In the genomic region with DNA sequence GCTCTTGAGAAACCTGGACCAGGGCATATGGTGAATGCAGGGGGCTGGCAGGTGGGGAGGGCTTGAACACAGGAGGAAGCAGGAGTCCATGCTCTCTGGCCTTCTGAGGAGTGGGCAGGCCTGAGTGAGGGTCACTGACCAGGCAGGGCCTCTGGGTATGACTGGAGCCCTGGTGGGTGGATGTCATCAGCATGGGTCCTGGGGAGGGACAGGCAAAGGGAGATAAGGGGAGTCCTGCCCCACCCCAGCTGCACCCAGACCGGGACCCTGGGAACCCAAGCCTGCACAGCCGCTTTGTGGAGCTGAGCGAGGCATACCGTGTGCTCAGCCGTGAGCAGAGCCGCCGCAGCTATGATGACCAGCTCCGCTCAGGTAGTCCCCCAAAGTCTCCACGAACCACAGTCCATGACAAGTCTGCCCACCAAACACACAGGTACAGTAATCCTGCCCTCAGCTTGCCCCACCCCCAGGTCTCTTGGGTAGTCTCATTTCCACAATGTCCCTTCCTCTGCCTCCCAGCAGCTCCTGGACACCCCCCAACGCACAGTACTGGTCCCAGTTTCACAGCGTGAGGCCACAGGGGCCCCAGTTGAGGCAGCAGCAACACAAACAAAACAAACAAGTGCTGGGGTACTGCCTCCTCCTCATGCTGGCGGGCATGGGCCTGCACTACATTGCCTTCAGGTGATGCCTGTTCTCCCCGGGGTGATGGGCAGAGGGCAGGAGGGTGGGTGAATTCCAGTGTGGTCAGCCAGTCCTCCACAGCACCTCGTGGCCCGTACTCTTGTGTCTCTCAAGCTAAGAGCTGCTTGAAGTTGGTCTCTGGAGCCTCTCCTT, we compare ENCODE assay signal across 10 cellular contexts. TPM values are rescaled to one million over a fixed set of nuclear protein-coding genes. Genes with fewer than 3 reads are reported as not detected.
DNase-seq lines count a peak whose midpoint lies in the region; ATAC-seq and TF ChIP-seq lines count a peak whose summit lies in the region.
"Had no signal": no experiment of that assay in that cellular context is flagged by ENCODE, and none has a peak within 500 bp of the region (broad histone marks: within the 10 kb centered on the region; RNA-seq: fewer than 3 reads in every experiment).

No MANE protein-coding gene starts in this region.

- H3K4me1 ChIP-seq in CD4-positive, alpha-beta memory T cell (ENCODE audit: insufficient read depth, low read length), result peaks cover 46% of the 10 kb centered on the region
- peaks cover 26 to 78% of the 10 kb centered on the region in 2 donors for H3K4me1 ChIP-seq in left lung

- H3K27ac ChIP-seq in CD4-positive, alpha-beta memory T cell (ENCODE audit: low read depth, low read length), result no peak overlapping the region
- H3K27ac ChIP-seq in left lung, result no peak overlapping the region

- ATAC-seq in T-helper 17 cell, result no peak
- ATAC-seq in left lung, result peak; percentile 1

- H3K4me1 Mint-ChIP-seq in CD4-positive, alpha-beta memory T cell, result peaks cover 16 to 59% (median 43%) of the 10 kb centered on the region in 4 donors
- H3K4me1 Mint-ChIP-seq in T-helper 17 cell, result peaks cover 26% of the 10 kb centered on the region

- no peaks in the 10 kb centered on the region for H3K27me3 Mint-ChIP-seq in CD4-positive, alpha-beta memory T cell
- H3K27me3 Mint-ChIP-seq in T-helper 17 cell, result no peaks in the 10 kb centered on the region

- peaks cover under 1% of the 10 kb centered on the region for H3K36me3 ChIP-seq in CD4-positive, alpha-beta memory T cell (ENCODE audit: insufficient read depth, low read length)
- no peaks in the 10 kb centered on the region for H3K36me3 ChIP-seq in left lung

- no peaks in the 10 kb centered on the region for H3K27me3 ChIP-seq in CD4-positive, alpha-beta memory T cell (ENCODE audit: insufficient read depth, low read length)
- peaks cover 0 to 4% of the 10 kb centered on the region in 2 donors for H3K27me3 ChIP-seq in left lung

- DNase-seq in CD4-positive, alpha-beta memory T cell, result peak in 1 of 5 donors; percentile 32
- DNase-seq in T-helper 17 cell (no peak), left lung (peak in 1 of 2 donors; percentile 70), HT-29 (ENCODE audit: low spot score) (no peak), T1000 (lab: John Stamatoyannopoulos, UW) (no peak), inferior parietal cortex (ENCODE audit: extremely low spot score) (no peak)
- DNase-seq: COR-L47; KG1; NCI-H2171; stimulated activated naive CD4-positive, alpha-beta T cell treated with Interleukin-2 at 50 U/mL for 16 hours had no signal

- CTCF ChIA-PET in CD4-positive, alpha-beta memory T cell (lab: Charles Lee; ENCODE audit: partially characterized antibody), result interaction anchor here (1.1 to 18.8 kb wide), 7 partner anchors 9 to 85 kb away, joined by 4 to 207 read pairs (median 7); a partner anchor contains a TSS

- peaks cover 0 to 14% of the 10 kb centered on the region in 2 donors for H3K36me3 Mint-ChIP-seq in CD4-positive, alpha-beta memory T cell
- H3K36me3 Mint-ChIP-seq in T-helper 17 cell (ENCODE audit: low read depth), result no peaks in the 10 kb centered on the region

- intact Hi-C loops in CD4-positive, alpha-beta memory T cell (cut with micrococcal nuclease), result no loop called here
- intact Hi-C loops in left lung (cut with DNase I), result no loop called here

- H3K4me3 Mint-ChIP-seq in CD4-positive, alpha-beta memory T cell, result peak overlapping the region; percentile 54 to 88 (median 70)
- H3K4me3 Mint-ChIP-seq in T-helper 17 cell, result peak overlapping the region; percentile 92

- peak overlapping the region; percentile 27 to 96 (median 81) for H3K27ac Mint-ChIP-seq in CD4-positive, alpha-beta memory T cell
- H3K27ac Mint-ChIP-seq in T-helper 17 cell, result peak overlapping the region; percentile 90

- H3K9me3 ChIP-seq in CD4-positive, alpha-beta memory T cell (ENCODE audit: control insufficient read depth in 1 of 2, low read length in 2 of 2), result no peaks in the 10 kb centered on the region
- H3K9me3 ChIP-seq in T-helper 17 cell (ENCODE audit: control insufficient read depth, low read length, poor library complexity, severe bottlenecking) (no peaks in the 10 kb centered on the region), left lung (no peaks in the 10 kb centered on the region)

- no peaks in the 10 kb centered on the region for H3K9me3 Mint-ChIP-seq in CD4-positive, alpha-beta memory T cell

- TF ChIP-seq CTCF in left lung (IDR thresholded peaks at IDR 0.05), result no peak

- POLR2A ChIA-PET in CD4-positive, alpha-beta memory T cell (lab: Charles Lee; ENCODE audit: partially characterized antibody), result interaction anchor here (1.5 to 38.9 kb wide), 7 partner anchors 8 to 72 kb away, joined by 6 to 937 read pairs (median 10); a partner anchor contains a TSS

- H3K4me3 ChIP-seq in CD4-positive, alpha-beta memory T cell (ENCODE audit: low read length in 2 of 2), result no peak overlapping the region
- no peak overlapping the region for H3K4me3 ChIP-seq in left lung

RNA-seq across cellular contexts. Expression of a gene that starts 2.0 kb away (rescaled TPM):
- 10 to 100 TPM; 96.8 to 97.3 TPM for total RNA-seq in CD4-positive, alpha-beta memory T cell
- 10 to 100 TPM in 1 of 2 donors, 1 to 10 TPM in 1; 2.3 to 22.2 TPM for polyA plus RNA-seq in CD4-positive, alpha-beta memory T cell
- total RNA-seq in T-helper 17 cell, result 10 to 100 TPM; 44.9 to 48.3 TPM
- 100 to 1,000 TPM; 107 to 132 TPM for total RNA-seq in left lung
- 49.2 and 53.7 TPM in 2 replicates for total RNA-seq in HT-29 (2014; rRNA removed; shearing (Covaris generic))

RNA-seq across cellular contexts. Expression of a gene that starts 2.1 kb away (rescaled TPM):
- total RNA-seq in CD4-positive, alpha-beta memory T cell, result 10 to 100 TPM; 60.6 to 64.5 TPM
- 10 to 100 TPM; 15.6 to 23.6 TPM for polyA plus RNA-seq in CD4-positive, alpha-beta memory T cell
- total RNA-seq in T-helper 17 cell, result 10 to 100 TPM; 29.0 to 35.0 TPM
- total RNA-seq in left lung, result 10 to 100 TPM; 26.0 to 43.3 TPM
- total RNA-seq in HT-29 (2014; rRNA removed; shearing (Covaris generic)), result 19.5 and 23.5 TPM in 2 replicates

RNA-seq across cellular contexts. Expression of a gene that starts 6.3 kb away (rescaled TPM):
- 100 to 1,000 TPM in 1 of 2 experiments, 10 to 100 TPM in 1; 83.9 to 101 TPM for total RNA-seq in CD4-positive, alpha-beta memory T cell
- 10 to 100 TPM; 38.1 to 69.6 TPM for polyA plus RNA-seq in CD4-positive, alpha-beta memory T cell
- total RNA-seq in T-helper 17 cell (10 to 100 TPM; 30.8 to 42.8 TPM), left lung (10 to 100 TPM; 50.6 to 54.3 TPM)
- 224 and 226 TPM in 2 replicates for total RNA-seq in HT-29 (2014; rRNA removed; shearing (Covaris generic))

RNA-seq across cellular contexts. Expression of a gene that starts 6.4 kb away (rescaled TPM):
- 10 to 100 TPM; 37.6 to 42.1 TPM for total RNA-seq in CD4-positive, alpha-beta memory T cell
- 10 to 100 TPM; 31.1 to 35.3 TPM for polyA plus RNA-seq in CD4-positive, alpha-beta memory T cell
- total RNA-seq in T-helper 17 cell, result 10 to 100 TPM; 16.2 to 16.6 TPM
- total RNA-seq in left lung, result 10 to 100 TPM; 26.8 to 28.9 TPM
- total RNA-seq in HT-29 (2014; rRNA removed; shearing (Covaris generic)), result 112 and 126 TPM in 2 replicates

RNA-seq across cellular contexts. Expression of a gene that starts 8.5 kb away (rescaled TPM):
- 10 to 100 TPM; 41.4 to 46.4 TPM for total RNA-seq in CD4-positive, alpha-beta memory T cell
- polyA plus RNA-seq in CD4-positive, alpha-beta memory T cell, result 100 to 1,000 TPM; 106 to 107 TPM
- total RNA-seq in T-helper 17 cell (10 to 100 TPM; 27.4 to 29.1 TPM), left lung (10 to 100 TPM; 61.9 to 66.1 TPM)
- total RNA-seq in HT-29 (2014; rRNA removed; shearing (Covaris generic)), result 241 and 259 TPM in 2 replicates
